In the genomic region with DNA sequence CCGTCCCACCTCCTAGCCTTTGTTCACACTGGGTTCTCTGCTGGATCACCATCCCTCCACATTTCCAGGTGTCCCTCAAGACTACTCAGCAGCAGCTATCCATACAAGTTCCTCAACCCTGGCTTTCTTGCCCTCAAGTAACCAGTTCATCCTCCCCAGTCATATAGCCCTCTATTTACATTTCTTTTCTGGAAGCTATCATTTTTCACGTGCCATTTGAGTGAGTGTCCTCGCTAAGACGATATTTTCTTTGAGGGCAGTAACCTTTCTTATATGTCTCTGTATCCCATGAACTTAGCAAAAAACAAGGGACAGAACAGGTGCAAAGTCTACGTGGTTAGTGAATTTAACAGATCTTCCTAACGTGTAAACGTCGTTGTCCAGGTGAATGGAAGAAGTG, we compare ENCODE assay signal across 18 cellular contexts. TPM values are rescaled to one million over a fixed set of nuclear protein-coding genes. Genes with fewer than 3 reads are reported as not detected.
DNase-seq lines count a peak whose midpoint lies in the region; ATAC-seq, FAIRE-seq and TF ChIP-seq lines count a peak whose summit lies in the region.
"Had no signal": no experiment of that assay in that cellular context is flagged by ENCODE, and none has a peak within 500 bp of the region (broad histone marks: within the 10 kb centered on the region; RNA-seq: fewer than 3 reads in every experiment).

No MANE protein-coding gene starts in this region.

- H3K9me3 Mint-ChIP-seq in nephron: no peaks in the 10 kb centered on the region
- H3K9me3 Mint-ChIP-seq: CD4-positive, alpha-beta T cell; GM23338; H9 had no signal

- H3K4me3 Mint-ChIP-seq in T-helper 17 cell (peak overlapping the region; percentile 33), nephron (no peak overlapping the region)
- H3K4me3 Mint-ChIP-seq: CD4-positive, alpha-beta T cell; GM23338; H9 had no signal

- H3K4me2 ChIP-seq in A549: peak overlapping the region; percentile 27; the same call in 1 of the 3 replicates
- H3K4me2 ChIP-seq: BLaER1, GM23338 had no signal

- TF ChIP-seq CTCF in A549 (IDR thresholded peaks at IDR 0.05): no peak
- TF ChIP-seq CTCF in nephron (IDR thresholded peaks at IDR 0.05; ENCODE audit: unreplicated experiment in 3 of 3): no peak

- no peak for TF ChIP-seq RAD21 in A549 (conservative IDR thresholded peaks at IDR 0.05 in 1 of 2, IDR thresholded peaks at IDR 0.05 in 1 of 2)

- H3K4me3 ChIP-seq in A549: no peak overlapping the region
- H3K4me3 ChIP-seq: BLaER1, GM23338, K562 had no signal

- CTCF ChIA-PET in A549 (lab: Yijun Ruan, JAX): interaction anchor here (0.6 to 16.9 kb wide), 14 partner anchors 9 to 460 kb away, joined by 3 to 270 read pairs (median 4); no protein-coding TSS in a partner anchor

- H3K27ac Mint-ChIP-seq in T-helper 17 cell (peak overlapping the region; percentile 65), nephron (peak overlapping the region in 2 of 3 experiments; percentile 5 to 6)
- H3K27ac Mint-ChIP-seq: CD4-positive, alpha-beta T cell; GM23338; H9 had no signal

- TF ChIP-seq POLR2A in A549 (IDR thresholded peaks at IDR 0.05; ENCODE audit: low read length): no peak

- no peak for FAIRE-seq in A549 (lab: Jason Lieb, UNC)
- FAIRE-seq: K562 had no signal

- POLR2A ChIA-PET in A549 (lab: Yijun Ruan, JAX): no interaction called here

- peaks cover 19% of the 10 kb centered on the region for H3K27me3 Mint-ChIP-seq in T-helper 17 cell
- H3K27me3 Mint-ChIP-seq in nephron (ENCODE audit: low read depth): peaks cover 3% of the 10 kb centered on the region
- H3K27me3 Mint-ChIP-seq: CD4-positive, alpha-beta T cell had no signal

- no peak for DNase-seq in A549 (ENCODE audit: low read depth in 1 of 2, low spot score in 1 of 2)
- DNase-seq in HT1080 (ENCODE audit: low read depth): peak; percentile 24
- no peak for DNase-seq in T-helper 17 cell
- no peak for DNase-seq in NCI-H2171 treated with DMSO at 0.1 percent for 48 hours (lab: John Stamatoyannopoulos, UW)
- no peak for DNase-seq in T1000 (lab: John Stamatoyannopoulos, UW)
- no peak for DNase-seq in occipital lobe (lab: John Stamatoyannopoulos, UW)
- DNase-seq: AML-193; Calu3; CD4-positive, alpha-beta T cell; DMS 273 treated with DMSO at 0.1 percent for 48 hours; GDM1; H9 had no signal

- no peak for TF ChIP-seq EP300 in A549 (IDR thresholded peaks at IDR 0.05)

- no peak overlapping the region for H3K27ac ChIP-seq in A549
- H3K27ac ChIP-seq: 22Rv1, BLaER1 had no signal

- H3K4me1 Mint-ChIP-seq in T-helper 17 cell (peaks cover 19% of the 10 kb centered on the region), nephron (peaks cover 44% of the 10 kb centered on the region)

- no peak for ATAC-seq in A549
- ATAC-seq in T-helper 17 cell: no peak
- ATAC-seq in GM21381 (IDR thresholded peaks at IDR 0.05; ENCODE audit: unreplicated experiment): no peak
- ATAC-seq: GM23338, K562 had no signal

- WGBS in A549 (ENCODE audit: missing lambda C conversion rate): 32% methylated on average over 8 of the region's 8 CpGs

- H3K9me3 ChIP-seq in A549 (no peaks in the 10 kb centered on the region), T-helper 17 cell (ENCODE audit: control insufficient read depth, low read length, poor library complexity, severe bottlenecking) (no peaks in the 10 kb centered on the region)
- H3K9me3 ChIP-seq: BLaER1 had no signal

- peaks cover 7% of the 10 kb centered on the region; the same call in 2 of the 3 replicates for H3K4me1 ChIP-seq in A549

- H3K36me3 Mint-ChIP-seq in T-helper 17 cell (ENCODE audit: low read depth) (peaks cover 4% of the 10 kb centered on the region), nephron (ENCODE audit: low read depth) (no peaks in the 10 kb centered on the region)

TF ChIP-seq in A549, 52 proteins besides CTCF, POLR2A, EP300 and RAD21:
- TF ChIP-seq, protein P1, sequence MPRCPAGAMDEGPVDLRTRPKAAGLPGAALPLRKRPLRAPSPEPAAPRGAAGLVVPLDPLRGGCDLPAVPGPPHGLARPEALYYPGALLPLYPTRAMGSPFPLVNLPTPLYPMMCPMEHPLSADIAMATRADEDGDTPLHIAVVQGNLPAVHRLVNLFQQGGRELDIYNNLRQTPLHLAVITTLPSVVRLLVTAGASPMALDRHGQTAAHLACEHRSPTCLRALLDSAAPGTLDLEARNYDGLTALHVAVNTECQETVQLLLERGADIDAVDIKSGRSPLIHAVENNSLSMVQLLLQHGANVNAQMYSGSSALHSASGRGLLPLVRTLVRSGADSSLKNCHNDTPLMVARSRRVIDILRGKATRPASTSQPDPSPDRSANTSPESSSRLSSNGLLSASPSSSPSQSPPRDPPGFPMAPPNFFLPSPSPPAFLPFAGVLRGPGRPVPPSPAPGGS (IDR thresholded peaks at IDR 0.05): no peak
- TF ChIP-seq, protein P2, sequence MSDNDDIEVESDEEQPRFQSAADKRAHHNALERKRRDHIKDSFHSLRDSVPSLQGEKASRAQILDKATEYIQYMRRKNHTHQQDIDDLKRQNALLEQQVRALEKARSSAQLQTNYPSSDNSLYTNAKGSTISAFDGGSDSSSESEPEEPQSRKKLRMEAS (IDR thresholded peaks at IDR 0.05): 0 out of 2 replicates have a peak, but pooled peaks have one; percentile 18

RNA-seq across cellular contexts. Expression of a gene that starts 29.6 kb away (rescaled TPM):
- polyA plus RNA-seq in A549 (2011; rRNA removed): not detected in 2 replicates
- polyA plus RNA-seq in A549 (2012; cell fraction: cytosol; rRNA removed): not detected in 2 replicates
- not detected in 2 replicates for polyA plus RNA-seq in A549 (2012; cell fraction: nucleus; rRNA removed)
- not detected in 3 replicates for polyA plus RNA-seq in A549 (2017; fragmentation: RNase III; extraction: RNeasy Plus Mini Kit Qiagen cat#74134 plus additional on column Dnase treatment)
- polyA minus RNA-seq in A549 (2011; rRNA and poly(A)+ RNA removed): not detected in 2 replicates
- not detected in 2 replicates for total RNA-seq in HT1080 (2014; rRNA removed; shearing (Covaris generic))
- polyA plus RNA-seq in HT1080 (2015; cell fraction: cytosol; rRNA removed): not detected in 2 replicates
- polyA plus RNA-seq in HT1080 (2015; cell fraction: nucleus; rRNA removed): 0.11 TPM in 1 of 2 replicates, not detected in the other
- total RNA-seq in T-helper 17 cell: under 1 TPM; 0.42 to 0.44 TPM
- total RNA-seq in occipital lobe: 0.16 TPM
- total RNA-seq: Calu3, K562 had no signal
- polyA plus RNA-seq: K562 had no signal
